In the genomic region with DNA sequence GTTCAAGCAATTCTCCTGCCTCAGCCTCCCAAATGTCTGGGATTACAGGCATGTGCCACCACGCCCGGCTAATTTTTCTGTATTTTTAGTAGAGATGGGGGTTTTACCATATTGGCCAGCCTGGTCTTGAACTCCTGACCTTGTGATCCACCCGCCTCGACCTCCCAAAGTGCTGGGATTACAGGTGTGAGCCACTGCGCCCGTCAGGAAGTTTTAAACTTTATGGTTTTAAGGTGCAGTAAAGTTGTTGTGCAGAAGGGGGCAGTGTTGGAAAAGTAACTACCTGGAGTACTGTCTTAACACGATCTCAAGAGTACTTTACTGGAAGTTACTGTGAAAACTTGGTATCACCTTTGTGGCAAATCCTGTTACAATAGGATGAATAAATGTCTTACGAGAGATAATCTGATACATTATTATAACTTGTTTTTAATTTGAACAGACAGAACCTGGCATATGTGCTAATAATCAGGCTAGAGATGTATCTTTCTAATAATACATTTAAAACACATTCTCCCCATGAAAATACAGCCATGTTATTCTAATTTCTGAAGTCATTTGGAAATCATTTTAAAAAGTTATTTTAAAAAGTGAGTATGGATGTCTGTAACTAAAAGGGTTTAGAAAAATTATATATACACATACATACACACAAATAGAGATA, we compare ENCODE assay signal across 1 cellular context.
TF ChIP-seq lines count a peak whose summit lies in the region.

No MANE protein-coding gene starts in this region.

TF ChIP-seq in K562, 482 proteins besides CTCF, POLR2A, EP300 and RAD21 (continued from another document):
- TF ChIP-seq AFF1 (IDR thresholded peaks at IDR 0.05; ENCODE audit: low read depth in 1 of 2, partially characterized antibody in 2 of 2) (no peak), EP400 (IDR thresholded peaks at IDR 0.05) (peak; percentile 17; the same call in 1 of the 2 replicates), THAP7 (CRISPR knock-in tag; IDR thresholded peaks at IDR 0.05) (no peak), MTA2 (IDR thresholded peaks at IDR 0.05; ENCODE audit: low read depth) (no peak), ARID2 (IDR thresholded peaks at IDR 0.05) (peak; percentile 59; the same call in 1 of the 2 replicates), ATF1 (CRISPR knock-in tag; IDR thresholded peaks at IDR 0.05) (no peak), ATF1 (tag; IDR thresholded peaks at IDR 0.05) (0 out of 2 replicates have a peak, but pooled peaks have one; percentile 17), CC2D1A (IDR thresholded peaks at IDR 0.05) (peak; percentile 47; the same call in 1 of the 2 replicates), ERF (CRISPR knock-in tag; IDR thresholded peaks at IDR 0.05) (no peak), ZEB2 (IDR thresholded peaks at IDR 0.05) (0 out of 2 replicates have a peak, but pooled peaks have one; percentile 18), RB1 (IDR thresholded peaks at IDR 0.05; ENCODE audit: low read depth) (0 out of 2 replicates have a peak, but pooled peaks have one; percentile 18), EHMT2 (IDR thresholded peaks at IDR 0.05) (no peak), KAT8 (IDR thresholded peaks at IDR 0.05; ENCODE audit: low read depth) (no peak), BCOR (IDR thresholded peaks at IDR 0.05) (peak; percentile 77), FOSL1 (tag; conservative IDR thresholded peaks at IDR 0.05) (no peak), DEAF1 (CRISPR knock-in tag; IDR thresholded peaks at IDR 0.05) (peak; percentile 77), SMC3 (conservative IDR thresholded peaks at IDR 0.05; ENCODE audit: insufficient read depth, low read depth, low read length) (peak; percentile 66; the same call in 1 of the 2 replicates), JUND (IDR thresholded peaks at IDR 0.05; ENCODE audit: borderline replicate concordance, low read depth, low read length) (0 out of 2 replicates have a peak, but pooled peaks have one; percentile 15), JUND (tag; IDR thresholded peaks at IDR 0.05; ENCODE audit: borderline replicate concordance, low read depth, low read length) (no peak), MEF2A (IDR thresholded peaks at IDR 0.05; ENCODE audit: control insufficient read depth, low read depth, low read length) (no peak), HDAC8 (tag; IDR thresholded peaks at IDR 0.05) (no peak), ZC3H4 (CRISPR knock-in tag; IDR thresholded peaks at IDR 0.05; ENCODE audit: borderline replicate concordance) (no peak)
- TF ChIP-seq, protein P1, sequence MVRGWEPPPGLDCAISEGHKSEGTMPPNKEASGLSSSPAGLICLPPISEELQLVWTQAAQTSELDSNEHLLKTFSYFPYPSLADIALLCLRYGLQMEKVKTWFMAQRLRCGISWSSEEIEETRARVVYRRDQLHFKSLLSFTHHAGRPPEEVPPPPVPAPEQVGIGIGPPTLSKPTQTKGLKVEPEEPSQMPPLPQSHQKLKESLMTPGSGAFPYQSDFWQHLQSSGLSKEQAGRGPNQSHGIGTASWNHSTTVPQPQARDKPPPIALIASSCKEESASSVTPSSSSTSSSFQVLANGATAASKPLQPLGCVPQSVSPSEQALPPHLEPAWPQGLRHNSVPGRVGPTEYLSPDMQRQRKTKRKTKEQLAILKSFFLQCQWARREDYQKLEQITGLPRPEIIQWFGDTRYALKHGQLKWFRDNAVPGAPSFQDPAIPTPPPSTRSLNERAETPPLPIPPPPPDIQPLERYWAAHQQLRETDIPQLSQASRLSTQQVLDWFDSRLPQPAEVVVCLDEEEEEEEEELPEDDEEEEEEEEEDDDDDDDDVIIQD (CRISPR knock-in tag; IDR thresholded peaks at IDR 0.05) = no peak
- TF ChIP-seq, protein P2, sequence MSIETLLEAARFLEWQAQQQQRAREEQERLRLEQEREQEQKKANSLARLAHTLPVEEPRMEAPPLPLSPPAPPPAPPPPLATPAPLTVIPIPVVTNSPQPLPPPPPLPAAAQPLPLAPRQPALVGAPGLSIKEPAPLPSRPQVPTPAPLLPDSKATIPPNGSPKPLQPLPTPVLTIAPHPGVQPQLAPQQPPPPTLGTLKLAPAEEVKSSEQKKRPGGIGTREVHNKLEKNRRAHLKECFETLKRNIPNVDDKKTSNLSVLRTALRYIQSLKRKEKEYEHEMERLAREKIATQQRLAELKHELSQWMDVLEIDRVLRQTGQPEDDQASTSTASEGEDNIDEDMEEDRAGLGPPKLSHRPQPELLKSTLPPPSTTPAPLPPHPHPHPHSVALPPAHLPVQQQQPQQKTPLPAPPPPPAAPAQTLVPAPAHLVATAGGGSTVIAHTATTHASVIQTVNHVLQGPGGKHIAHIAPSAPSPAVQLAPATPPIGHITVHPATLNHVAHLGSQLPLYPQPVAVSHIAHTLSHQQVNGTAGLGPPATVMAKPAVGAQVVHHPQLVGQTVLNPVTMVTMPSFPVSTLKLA (conservative IDR thresholded peaks at IDR 0.05) = 0 out of 4 replicates have a peak, but pooled peaks of 1 of the 2 experiments have one; percentile 38
- TF ChIP-seq, protein P3, sequence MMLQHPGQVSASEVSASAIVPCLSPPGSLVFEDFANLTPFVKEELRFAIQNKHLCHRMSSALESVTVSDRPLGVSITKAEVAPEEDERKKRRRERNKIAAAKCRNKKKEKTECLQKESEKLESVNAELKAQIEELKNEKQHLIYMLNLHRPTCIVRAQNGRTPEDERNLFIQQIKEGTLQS (IDR thresholded peaks at IDR 0.05) = no peak
- TF ChIP-seq, protein P3 (CRISPR knock-in tag; conservative IDR thresholded peaks at IDR 0.05) = no peak
